18 cellular contexts compared by ENCODE assay signal in the genomic region with DNA sequence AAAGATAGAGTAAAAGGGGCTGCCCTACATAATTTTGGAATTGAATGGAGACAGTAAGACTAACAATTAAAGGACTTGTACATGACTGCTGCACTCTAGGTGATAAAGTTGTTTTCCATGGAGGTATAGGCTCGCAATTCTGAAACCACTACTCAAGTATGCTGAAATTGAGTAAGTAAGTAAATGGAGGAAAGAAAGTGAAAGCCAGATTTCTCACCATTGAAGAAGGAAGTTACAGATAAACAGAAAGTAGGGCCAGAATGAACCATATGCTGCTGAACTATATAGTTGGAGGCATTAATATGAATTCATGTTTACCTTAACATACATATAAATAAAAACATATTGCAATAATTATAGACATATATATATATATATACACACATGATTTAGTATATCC.
DNase-seq lines count a peak whose midpoint lies in the region; ATAC-seq lines count a peak whose summit lies in the region.
"Had no signal": no experiment of that assay in that cellular context is flagged by ENCODE, and none has a peak within 500 bp of the region (broad histone marks: within the 10 kb centered on the region; RNA-seq: fewer than 3 reads in every experiment).

No MANE protein-coding gene starts in this region.

- ATAC-seq in GM21723 (IDR thresholded peaks at IDR 0.05; ENCODE audit: unreplicated experiment) (peak; percentile 61), HG03565 (IDR thresholded peaks at IDR 0.05; ENCODE audit: unreplicated experiment) (peak; percentile 53), right cardiac atrium (no peak)
- ATAC-seq: K562 had no signal

- no peaks in the 10 kb centered on the region for H3K4me1 ChIP-seq in right cardiac atrium (ENCODE audit: control insufficient read depth, insufficient read depth, low read length)
- H3K4me1 ChIP-seq: BLaER1, Caco-2 had no signal

- H3K4me1 Mint-ChIP-seq in activated CD4-positive, alpha-beta T cell treated with anti-CD3 and anti-CD28 coated beads, Interleukin-2, amount 10 ng/mL, durations not matched to agents 24 days and 14 days: no peaks in the 10 kb centered on the region
- H3K4me1 Mint-ChIP-seq: CD8-positive, alpha-beta memory T cell; H9 had no signal

- H3K9me3 Mint-ChIP-seq in activated CD4-positive, alpha-beta T cell treated with anti-CD3 and anti-CD28 coated beads, Interleukin-2, amount 10 ng/mL, durations not matched to agents 24 days and 14 days: no peaks in the 10 kb centered on the region

- H3K27ac Mint-ChIP-seq in activated CD4-positive, alpha-beta T cell treated with anti-CD3 and anti-CD28 coated beads, Interleukin-2, amount 10 ng/mL, durations not matched to agents 24 days and 14 days: no peak overlapping the region
- H3K27ac Mint-ChIP-seq: CD8-positive, alpha-beta memory T cell; H9 had no signal

- peaks cover 2% of the 10 kb centered on the region for H3K9me3 ChIP-seq in right cardiac atrium (ENCODE audit: control insufficient read depth, low read length)
- H3K9me3 ChIP-seq: BLaER1, Caco-2 had no signal

- H3K36me3 Mint-ChIP-seq in activated CD4-positive, alpha-beta T cell treated with anti-CD3 and anti-CD28 coated beads, Interleukin-2, amount 10 ng/mL, durations not matched to agents 24 days and 14 days (ENCODE audit: low read depth): no peaks in the 10 kb centered on the region
- H3K36me3 Mint-ChIP-seq: CD8-positive, alpha-beta memory T cell had no signal

- no peaks in the 10 kb centered on the region for H3K27me3 Mint-ChIP-seq in activated CD4-positive, alpha-beta T cell treated with anti-CD3 and anti-CD28 coated beads, Interleukin-2, amount 10 ng/mL, durations not matched to agents 24 days and 14 days
- H3K27me3 Mint-ChIP-seq: CD8-positive, alpha-beta memory T cell had no signal

- DNase-seq in activated CD4-positive, alpha-beta T cell treated with anti-CD3 and anti-CD28 coated beads, Interleukin-2, amount 10 ng/mL, durations not matched to agents 24 days and 14 days: peak; percentile 6
- no peak for DNase-seq in activated CD4-positive, alpha-beta T cell treated with anti-CD3 and anti-CD28 coated beads, Interleukin-2, amount 50 U/mL, for 4 hours
- no peak for DNase-seq in activated naive CD4-positive, alpha-beta T cell treated with Interleukin-2 at 50 U/mL for 16 hours
- DNase-seq in activated effector memory CD4-positive, alpha-beta T cell treated with anti-CD3 and anti-CD28 coated beads, Interleukin-2, amount 50 U/mL, for 16 hours: no peak
- no peak for DNase-seq in right cardiac atrium
- DNase-seq: 8988T; AML-193; Caco-2; CD8-positive, alpha-beta memory T cell; DND-41; GF-D8; GOT3; H9 had no signal

- no peaks in the 10 kb centered on the region for H3K27me3 ChIP-seq in right cardiac atrium (ENCODE audit: control insufficient read depth, insufficient read depth)
- H3K27me3 ChIP-seq: BLaER1 had no signal

- H3K4me3 Mint-ChIP-seq in activated CD4-positive, alpha-beta T cell treated with anti-CD3 and anti-CD28 coated beads, Interleukin-2, amount 10 ng/mL, durations not matched to agents 24 days and 14 days: no peak overlapping the region
- H3K4me3 Mint-ChIP-seq: CD8-positive, alpha-beta memory T cell; H9 had no signal

- WGBS in right cardiac atrium: 78% methylated on average over 1 of the region's 1 CpG

- H3K27ac ChIP-seq in right cardiac atrium (ENCODE audit: low read length): no peak overlapping the region
- H3K27ac ChIP-seq: BLaER1, HL-60 had no signal

- intact Hi-C loops in activated CD4-positive, alpha-beta T cell treated with anti-CD3 and anti-CD28 coated beads, Interleukin-2, amount 10 ng/mL, durations not matched to agents 24 days and 14 days (cut with micrococcal nuclease): no loop called here
- intact Hi-C loops in right cardiac atrium (cut with DNase I): no loop called here

- H3K4me3 ChIP-seq in right cardiac atrium (ENCODE audit: low read length): no peak overlapping the region
- H3K4me3 ChIP-seq: BLaER1, K562 had no signal

Comparison
In these comparisons a context has a peak if more than half of its experiments do, and no peak if none do; other contexts are left out.
1. ATAC-seq: peak in GM21723 (single experiment) and HG03565 (single experiment); none in right cardiac atrium (0 of 2).